In the genomic region with DNA sequence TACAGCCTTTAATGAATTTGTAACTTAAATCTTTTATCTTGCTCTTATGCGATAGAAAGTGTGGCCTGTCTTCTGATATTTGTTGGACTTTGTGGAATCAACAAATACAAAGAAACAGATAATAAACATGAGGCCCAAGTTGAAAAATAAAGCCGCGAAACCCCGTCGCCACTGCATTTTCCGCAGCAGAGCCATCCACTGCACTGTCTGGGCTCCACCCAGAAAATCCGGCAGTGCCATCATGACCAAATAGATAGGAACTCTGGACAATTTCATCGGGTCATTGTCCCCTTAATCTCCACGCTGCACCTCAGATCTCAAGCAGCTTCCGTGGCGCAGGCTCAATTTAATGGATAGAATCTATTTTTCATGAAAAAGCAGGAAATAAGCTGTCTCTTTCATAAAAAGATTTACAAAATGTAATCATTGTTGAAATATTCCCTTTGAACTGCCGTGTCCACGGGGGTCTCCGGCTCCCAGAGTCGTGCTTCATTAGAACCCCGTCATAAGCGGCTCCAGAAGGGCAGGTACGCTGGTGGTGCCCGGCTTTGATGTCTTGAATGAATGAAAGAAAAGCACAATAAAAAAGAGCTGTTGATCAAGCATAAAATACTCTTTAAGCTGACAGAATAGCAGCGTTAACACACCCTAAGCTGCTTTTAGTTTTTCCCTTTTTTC, we compare ENCODE assay signal across 15 cellular contexts.
"Had no signal": no experiment of that assay in that cellular context is flagged by ENCODE, and none has a peak within 500 bp of the region (broad histone marks: within the 10 kb centered on the region; RNA-seq: fewer than 3 reads in every experiment).

No MANE protein-coding gene starts in this region.

- H3K9me3 ChIP-seq: SJSA1 had no signal

- H3K4me1 ChIP-seq: SJSA1 had no signal

- H3K4me1 Mint-ChIP-seq: activated naive CD8-positive, alpha-beta T cell treated with anti-CD3 and anti-CD28 coated beads for 36 hours had no signal

- H3K9me3 Mint-ChIP-seq: activated naive CD8-positive, alpha-beta T cell treated with anti-CD3 and anti-CD28 coated beads for 36 hours; activated T-cell treated with anti-CD3 and anti-CD28 coated beads, Interleukin-2, amount 50 U/mL, for 72 hours; naive thymus-derived CD8-positive, alpha-beta T cell; stimulated activated naive CD8-positive, alpha-beta T cell treated with anti-CD3 and anti-CD28 coated beads, Interleukin-15, Interleukin-2, amounts not matched to agents 100 ng/mL and 50 ng/mL, for 24 hours had no signal

- ATAC-seq: activated T-cell treated with anti-CD3 and anti-CD28 coated beads, Interleukin-2, amount 50 U/mL, for 72 hours; naive thymus-derived CD8-positive, alpha-beta T cell had no signal

- H3K27ac ChIP-seq: cardiac muscle cell, SJSA1 had no signal

- H3K27me3 Mint-ChIP-seq: activated naive CD8-positive, alpha-beta T cell treated with anti-CD3 and anti-CD28 coated beads for 36 hours; naive thymus-derived CD8-positive, alpha-beta T cell; stimulated activated naive CD8-positive, alpha-beta T cell treated with anti-CD3 and anti-CD28 coated beads, Interleukin-15, Interleukin-2, amounts not matched to agents 100 ng/mL and 50 ng/mL, for 24 hours had no signal

- H3K27ac Mint-ChIP-seq: activated naive CD8-positive, alpha-beta T cell treated with anti-CD3 and anti-CD28 coated beads for 36 hours; activated T-cell treated with anti-CD3 and anti-CD28 coated beads, Interleukin-2, amount 50 U/mL, for 72 hours; progenitor cell of endocrine pancreas; stimulated activated naive CD8-positive, alpha-beta T cell treated with anti-CD3 and anti-CD28 coated beads, Interleukin-15, Interleukin-2, amounts not matched to agents 100 ng/mL and 50 ng/mL, for 24 hours had no signal

- H3K4me3 ChIP-seq: cardiac muscle cell, SJSA1 had no signal

- H3K4me3 Mint-ChIP-seq: activated naive CD8-positive, alpha-beta T cell treated with anti-CD3 and anti-CD28 coated beads for 36 hours; activated T-cell treated with anti-CD3 and anti-CD28 coated beads, Interleukin-2, amount 50 U/mL, for 72 hours; naive thymus-derived CD8-positive, alpha-beta T cell; stimulated activated naive CD8-positive, alpha-beta T cell treated with anti-CD3 and anti-CD28 coated beads, Interleukin-15, Interleukin-2, amounts not matched to agents 100 ng/mL and 50 ng/mL, for 24 hours had no signal

- DNase-seq: activated CD4-positive, alpha-beta T cell treated with anti-CD3 and anti-CD28 coated beads for 1 hour; activated CD4-positive, alpha-beta T cell treated with anti-CD3 and anti-CD28 coated beads, Interleukin-2, amount 50 U/mL, for 48 hours; activated gamma-delta T cell treated with Interleukin-2 at 50 U/mL for 16 hours; activated naive CD8-positive, alpha-beta T cell treated with anti-CD3 and anti-CD28 coated beads for 36 hours; activated T-cell treated with anti-CD3 and anti-CD28 coated beads, Interleukin-2, amount 50 U/mL, for 72 hours; aorta; naive thymus-derived CD8-positive, alpha-beta T cell; occipital lobe; stimulated activated CD4-positive, alpha-beta T cell treated with anti-CD3 and anti-CD28 coated beads, Interleukin-2, amount 100 ng/mL, for 48 hours; T1000; trophoblast cell had no signal

- H3K27me3 ChIP-seq: cardiac muscle cell, SJSA1 had no signal

- H3K36me3 ChIP-seq: cardiac muscle cell, SJSA1 had no signal

- H3K36me3 Mint-ChIP-seq: activated naive CD8-positive, alpha-beta T cell treated with anti-CD3 and anti-CD28 coated beads for 36 hours; naive thymus-derived CD8-positive, alpha-beta T cell had no signal
